ENCODE assay signal across 20 cellular contexts in the genomic region with DNA sequence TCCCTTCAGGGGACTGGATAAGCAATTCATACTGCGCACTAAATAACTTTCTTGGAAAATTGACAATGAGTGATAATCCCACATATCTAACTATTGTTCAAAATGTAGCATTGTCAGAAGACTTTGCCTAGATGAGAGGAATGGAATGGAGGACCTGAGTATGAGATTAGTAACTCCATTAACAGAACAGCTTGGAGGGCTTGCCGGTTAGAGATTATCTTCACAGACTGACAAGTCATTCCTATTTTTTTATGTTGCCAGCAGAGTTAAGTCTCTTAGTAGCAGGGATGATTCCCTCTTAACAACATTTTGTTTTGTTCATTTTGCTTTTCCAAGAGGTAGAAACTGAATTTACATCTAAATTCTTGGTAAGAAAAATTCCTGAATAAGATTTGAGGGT.
"Had no signal": no experiment of that assay in that cellular context is flagged by ENCODE, and none has a peak within 500 bp of the region (broad histone marks: within the 10 kb centered on the region; RNA-seq: fewer than 3 reads in every experiment).

No MANE protein-coding gene starts in this region.

- H3K4me3 ChIP-seq: SJSA1, SK-N-MC had no signal

- H3K27me3 ChIP-seq: SJSA1 had no signal

- H3K9me3 ChIP-seq: SJSA1 had no signal

- DNase-seq: KBM-7, MV-4-11, NCI-H1048, NCI-H1105, NCI-H1417, NCI-H1436 treated with DMSO at 0.1 percent for 48 hours, NCI-H1694, NCI-H187 treated with DMSO at 0.1 percent for 48 hours, NCI-H2029 treated with DMSO at 0.1 percent for 48 hours, NCI-H2171 treated with DMSO at 0.1 percent for 48 hours, NCI-H345, NCI-H446 treated with DMSO at 0.1 percent for 48 hours, NCI-H510A treated with DMSO at 0.1 percent for 48 hours, NCI-H526, Right ventricle myocardium superior, RPMI8226, SIG-M5 had no signal

- H3K27ac ChIP-seq: HL-60, SJSA1, SK-N-MC had no signal
